ENCODE assay signal across 1 cellular context in the genomic region with DNA sequence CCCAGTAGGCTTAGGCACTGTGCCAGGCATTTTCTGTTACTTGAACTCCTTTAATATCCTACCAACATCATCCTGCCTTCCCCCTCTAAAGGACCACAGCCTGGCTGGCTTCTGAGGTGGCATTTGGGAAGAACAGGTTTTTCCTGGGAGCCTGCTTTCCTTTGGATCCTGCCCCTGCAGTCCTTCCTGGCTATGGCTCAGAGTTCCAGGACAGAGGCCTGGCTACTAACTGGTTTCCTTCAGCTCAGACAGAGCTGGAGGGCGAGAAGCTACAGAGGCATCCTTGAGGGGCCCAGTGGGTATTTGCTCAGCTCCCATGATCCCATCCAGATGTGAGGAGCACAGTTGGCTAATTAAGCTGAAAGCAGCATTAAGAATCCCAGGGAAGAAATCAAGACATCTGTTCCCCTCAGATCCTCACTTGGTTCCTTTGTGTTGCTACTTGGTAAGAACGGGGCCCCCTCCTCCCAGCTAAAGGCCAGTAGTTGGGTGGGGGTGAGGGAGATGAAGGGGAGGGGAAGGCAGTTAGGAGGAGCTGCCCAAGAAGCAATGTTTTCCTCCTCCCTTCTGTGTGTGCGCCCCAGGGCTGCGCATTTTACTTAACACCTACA.
TF ChIP-seq lines count a peak whose summit lies in the region.

No MANE protein-coding gene starts in this region.

TF ChIP-seq in H1, 55 proteins besides CTCF, POLR2A, EP300 and RAD21 (continued from another document):
- TF ChIP-seq GABPA (IDR thresholded peaks at IDR 0.05; ENCODE audit: borderline replicate concordance, insufficient read depth, low read length) (no peak), HDAC2 (IDR thresholded peaks at IDR 0.05; ENCODE audit: borderline replicate concordance in 1 of 2, low read depth in 2 of 2, low read length in 2 of 2) (no peak), POLR2AphosphoS5 (IDR thresholded peaks at IDR 0.05; ENCODE audit: low read depth, low read length) (no peak), KDM4A (IDR thresholded peaks at IDR 0.05; ENCODE audit: low read depth, low read length, severe bottlenecking) (no peak), CBX5 (IDR thresholded peaks at IDR 0.05; ENCODE audit: low read depth, low read length) (no peak), MAFK (IDR thresholded peaks at IDR 0.05; ENCODE audit: low read depth, low read length) (no peak), RFX5 (IDR thresholded peaks at IDR 0.05; ENCODE audit: borderline replicate concordance, low read depth, low read length) (no peak), EZH2 (IDR thresholded peaks at IDR 0.05; ENCODE audit: low read depth, low read length, severe bottlenecking) (no peak), PHF8 (conservative IDR thresholded peaks at IDR 0.05; ENCODE audit: low read depth, low read length) (no peak), CHD1 (IDR thresholded peaks at IDR 0.05; ENCODE audit: low read depth, low read length) (no peak), HDAC6 (IDR thresholded peaks at IDR 0.05; ENCODE audit: low read depth, low read length) (no peak), CHD2 (IDR thresholded peaks at IDR 0.05; ENCODE audit: low read length) (no peak), SP1 (IDR thresholded peaks at IDR 0.05; ENCODE audit: low read depth, low read length) (no peak), TBP (IDR thresholded peaks at IDR 0.05; ENCODE audit: low read depth, low read length) (no peak)
- TF ChIP-seq, protein P1, sequence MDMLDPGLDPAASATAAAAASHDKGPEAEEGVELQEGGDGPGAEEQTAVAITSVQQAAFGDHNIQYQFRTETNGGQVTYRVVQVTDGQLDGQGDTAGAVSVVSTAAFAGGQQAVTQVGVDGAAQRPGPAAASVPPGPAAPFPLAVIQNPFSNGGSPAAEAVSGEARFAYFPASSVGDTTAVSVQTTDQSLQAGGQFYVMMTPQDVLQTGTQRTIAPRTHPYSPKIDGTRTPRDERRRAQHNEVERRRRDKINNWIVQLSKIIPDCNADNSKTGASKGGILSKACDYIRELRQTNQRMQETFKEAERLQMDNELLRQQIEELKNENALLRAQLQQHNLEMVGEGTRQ (IDR thresholded peaks at IDR 0.05; ENCODE audit: low read length) = no peak
